In the genomic region with DNA sequence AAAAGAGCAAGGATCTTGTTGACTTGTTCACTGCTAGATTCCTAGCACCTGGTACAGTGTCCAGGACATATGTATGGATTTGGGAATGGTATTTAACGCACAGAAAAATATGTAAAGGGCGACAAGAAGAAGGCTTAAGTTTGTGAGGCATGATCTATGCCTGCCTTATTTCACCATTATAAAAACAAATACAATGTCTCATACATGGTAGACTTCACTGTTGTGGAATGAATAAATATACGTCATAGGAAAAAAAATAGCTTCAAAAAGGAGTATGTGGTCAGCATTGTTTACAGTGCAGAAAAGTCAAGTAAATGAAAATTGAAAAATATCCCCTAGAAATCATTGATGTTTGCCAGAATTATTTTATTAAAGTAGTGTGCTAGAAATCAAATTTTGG, we compare ENCODE assay signal across 21 cellular contexts.
"Had no signal": no experiment of that assay in that cellular context is flagged by ENCODE, and none has a peak within 500 bp of the region (broad histone marks: within the 10 kb centered on the region; RNA-seq: fewer than 3 reads in every experiment).

No MANE protein-coding gene starts in this region.

- H3K27me3 ChIP-seq: breast epithelium, right atrium auricular region, suprapubic skin, transverse colon, uterus had no signal

- DNase-seq: activated CD4-positive, alpha-beta T cell treated with anti-CD3 and anti-CD28 coated beads for 36 hours; activated CD4-positive, alpha-beta T cell treated with anti-CD3 and anti-CD28 coated beads, Interleukin-2, amount 50 U/mL, for 48 hours; amygdala; dermis blood vessel endothelial cell; foreskin melanocyte; left ventricle myocardium inferior; mammary epithelial cell; small intestine; stimulated activated CD4-positive, alpha-beta T cell treated with anti-CD3 and anti-CD28 coated beads, Interleukin-15, amount 100 ng/mL, for 24 hours; stimulated activated CD4-positive, alpha-beta T cell treated with anti-CD3 and anti-CD28 coated beads, Interleukin-4, amount 100 ng/mL, for 1 hour; stimulated activated naive CD8-positive, alpha-beta T cell treated with anti-CD3 and anti-CD28 coated beads, Interleukin-15, amount 100 ng/mL, for 72 hours; transverse colon; uterus had no signal

- H3K27me3 Mint-ChIP-seq: activated CD4-positive, alpha-beta T cell treated with anti-CD3 and anti-CD28 coated beads for 36 hours; activated naive CD8-positive, alpha-beta T cell; stimulated activated naive CD8-positive, alpha-beta T cell treated with anti-CD3 and anti-CD28 coated beads, Interleukin-15, amount 100 ng/mL, for 72 hours had no signal

- H3K9me3 Mint-ChIP-seq: activated T-helper 1 cell treated with anti-CD3 and anti-CD28 coated beads, Interleukin-12 subunit alpha, Interleukin-12 subunit beta, Interleukin-2, Interleukin-4 antibody, amounts not matched to agents 30 ng/mL and 10 ng/mL and 1 ng/mL, durations not matched to agents 14 hours and 24 hours and 36 hours; neural crest cell; stimulated activated naive CD8-positive, alpha-beta T cell treated with anti-CD3 and anti-CD28 coated beads, Interleukin-15, amount 100 ng/mL, for 72 hours; WTC11 had no signal

- H3K9me3 ChIP-seq: breast epithelium, left ventricle myocardium inferior, prostate gland, right atrium auricular region, suprapubic skin, transverse colon, uterus had no signal

- H3K4me1 ChIP-seq: breast epithelium, left ventricle myocardium inferior, prostate gland, right atrium auricular region, suprapubic skin, transverse colon, uterus had no signal

- H3K4me3 ChIP-seq: breast epithelium, left ventricle myocardium inferior, prostate gland, right atrium auricular region, suprapubic skin, transverse colon, uterus had no signal

- H3K4me3 Mint-ChIP-seq: activated CD4-positive, alpha-beta T cell treated with anti-CD3 and anti-CD28 coated beads for 36 hours; activated naive CD8-positive, alpha-beta T cell; activated T-helper 1 cell treated with anti-CD3 and anti-CD28 coated beads, Interleukin-12 subunit alpha, Interleukin-12 subunit beta, Interleukin-2, Interleukin-4 antibody, amounts not matched to agents 30 ng/mL and 10 ng/mL and 1 ng/mL, durations not matched to agents 14 hours and 24 hours and 36 hours; neural crest cell; stimulated activated naive CD8-positive, alpha-beta T cell treated with anti-CD3 and anti-CD28 coated beads, Interleukin-15, amount 100 ng/mL, for 72 hours; WTC11 had no signal

- H3K27ac Mint-ChIP-seq: activated CD4-positive, alpha-beta T cell treated with anti-CD3 and anti-CD28 coated beads for 36 hours; activated naive CD8-positive, alpha-beta T cell; activated T-helper 1 cell treated with anti-CD3 and anti-CD28 coated beads, Interleukin-12 subunit alpha, Interleukin-12 subunit beta, Interleukin-2, Interleukin-4 antibody, amounts not matched to agents 30 ng/mL and 10 ng/mL and 1 ng/mL, durations not matched to agents 14 hours and 24 hours and 36 hours; stimulated activated naive CD8-positive, alpha-beta T cell treated with anti-CD3 and anti-CD28 coated beads, Interleukin-15, amount 100 ng/mL, for 72 hours; WTC11 had no signal

- H3K27ac ChIP-seq: breast epithelium, left ventricle myocardium inferior, prostate gland, right atrium auricular region, suprapubic skin, transverse colon, uterus had no signal

- H3K4me1 Mint-ChIP-seq: stimulated activated naive CD8-positive, alpha-beta T cell treated with anti-CD3 and anti-CD28 coated beads, Interleukin-15, amount 100 ng/mL, for 72 hours had no signal

- H3K36me3 ChIP-seq: breast epithelium, prostate gland, uterus had no signal
